12 cellular contexts compared by ENCODE assay signal in genomic region chr10:18713077-18713476, GRCh38. TPM values are rescaled to one million over a fixed set of nuclear protein-coding genes. Genes with fewer than 3 reads are reported as not detected.
A peak's percentile ranks its signal among the peaks of the same experiment; 100 is the strongest.
DNase-seq lines count a peak whose midpoint lies in the region; ATAC-seq and TF ChIP-seq lines count a peak whose summit lies in the region.
"Had no signal": no experiment of that assay in that cellular context is flagged by ENCODE, and none has a peak within 500 bp of the region (broad histone marks: within the 10 kb centered on the region; RNA-seq: fewer than 3 reads in every experiment).

No MANE protein-coding gene starts in this region.

- POLR2A ChIA-PET in AG04450 (lab: Yijun Ruan, JAX), result interaction anchor here (0.5 to 1.1 kb wide), 3 partner anchors 24 to 1081 kb away, joined by 4 to 7 read pairs (median 4); partner anchors contain the start of gene ARL5B
- POLR2A ChIA-PET in IMR-90 (lab: Charles Lee; ENCODE audit: unreplicated experiment), result no interaction called here
- POLR2A ChIA-PET in OCI-LY7 (lab: Charles Lee), result interaction anchor here (0.6 to 0.7 kb wide), 3 partner anchors 9 to 432 kb away, joined by 3 to 4 read pairs (median 3); no protein-coding TSS in a partner anchor

- 0 out of 2 replicates have a peak overlapping the region, but pooled peaks have one; percentile 40 for H3K4ac ChIP-seq in IMR-90 (ENCODE audit: low read depth, low read length)

- H3K56ac ChIP-seq in IMR-90 (ENCODE audit: extremely low read depth, insufficient read depth, low read length), result no peak overlapping the region

- no peaks in the 10 kb centered on the region for H4K20me1 ChIP-seq in IMR-90 (ENCODE audit: insufficient read depth, low read length)
- H4K20me1 ChIP-seq in OCI-LY7 (ENCODE audit: insufficient read depth, low read length), result no peaks in the 10 kb centered on the region

- TF ChIP-seq POLR2A in IMR-90 (IDR thresholded peaks at IDR 0.05; ENCODE audit: low read depth, low read length), result no peak

- H4K8ac ChIP-seq in IMR-90 (ENCODE audit: low read depth in 2 of 2, low read length in 2 of 2), result no peak overlapping the region

- H2AFZ ChIP-seq in IMR-90 (replicated peaks; ENCODE audit: low read length, poor library complexity), result no peak overlapping the region
- no peak overlapping the region for H2AFZ ChIP-seq in OCI-LY7 (ENCODE audit: low read length)

- H3K4me2 ChIP-seq in IMR-90 (ENCODE audit: low read depth, low read length) (no peak overlapping the region; the same call in 1 of the 2 replicates), OCI-LY7 (ENCODE audit: low read length) (no peak overlapping the region)

- H3K23ac ChIP-seq in IMR-90 (ENCODE audit: low read depth, low read length), result no peak overlapping the region

- ATAC-seq in IMR-90 (ENCODE audit: low read depth), result peak; percentile 87
- no peak for ATAC-seq in HG03378 (IDR thresholded peaks at IDR 0.05; ENCODE audit: unreplicated experiment)
- ATAC-seq: WTC11 had no signal

- H2BK120ac ChIP-seq in IMR-90 (ENCODE audit: low read depth, low read length), result no peak overlapping the region

- no peak overlapping the region for H2AK5ac ChIP-seq in IMR-90 (ENCODE audit: low read depth, low read length)

- no peak overlapping the region for H2BK5ac ChIP-seq in IMR-90 (ENCODE audit: low read depth, low read length, poor library complexity, severe bottlenecking)

- 7% methylated on average over 3 of the region's 6 CpGs; no CpG with 5 or more reads in 1 of the 2 experiments for WGBS in IMR-90 (ENCODE audit: extremely low coverage in 2 of 2, insufficient read length in 1 of 2), 2 experiments

- no peaks in the 10 kb centered on the region for H3K79me1 ChIP-seq in IMR-90 (ENCODE audit: low read depth in 1 of 2, low read length in 2 of 2)

- in situ Hi-C loops in IMR-90 (cut with MboI; ENCODE audit: low sequenced_read_pairs), result no loop called here

- no peak overlapping the region for H3K18ac ChIP-seq in IMR-90 (ENCODE audit: low read depth, low read length)

- H3K9me1 ChIP-seq in IMR-90 (ENCODE audit: insufficient read depth, low read length), result no peaks in the 10 kb centered on the region

- no peak overlapping the region for H4K91ac ChIP-seq in IMR-90 (ENCODE audit: insufficient read depth, low read depth, low read length)

- H3K79me2 ChIP-seq in OCI-LY7 (ENCODE audit: insufficient read depth, low read depth, low read length), result no peaks in the 10 kb centered on the region

- intact Hi-C loops in IMR-90 (cut with micrococcal nuclease) (loop anchor here (10.0 kb wide), 1 partner anchor 302 kb away; no protein-coding TSS in a partner anchor), OCI-LY7 (cut with micrococcal nuclease; ENCODE audit: unreplicated experiment) (no loop called here)

- H3K36me3 ChIP-seq in IMR-90 (ENCODE audit: control insufficient read depth, insufficient read depth, low read length) (no peaks in the 10 kb centered on the region), adipocyte (ENCODE audit: control insufficient read depth, insufficient read depth, low read length, severe bottlenecking) (no peaks in the 10 kb centered on the region), OCI-LY7 (ENCODE audit: insufficient read depth, low read length) (no peaks in the 10 kb centered on the region)

- CTCF ChIA-PET in AG04450 (lab: Charles Lee) (no interaction called here), IMR-90 (lab: Yijun Ruan, JAX) (no interaction called here), OCI-LY7 (lab: Charles Lee; ENCODE audit: unreplicated experiment) (no interaction called here)

- BruUV-seq in IMR-90 (replicated peaks; lab: Mats Ljungman, UMichigan) (no TSS peak), OCI-LY7 (replicated peaks; lab: Mats Ljungman, UMichigan) (no TSS peak)

- H3K14ac ChIP-seq in IMR-90 (replicated peaks; ENCODE audit: low read depth, low read length), result no peak overlapping the region

- H3K9me3 ChIP-seq in AG04450 (ENCODE audit: control insufficient read depth, insufficient read depth, low read length) (peaks cover 6% of the 10 kb centered on the region; the same call in 1 of the 2 replicates), IMR-90 (ENCODE audit: control insufficient read depth, insufficient read depth, low read length) (no peaks in the 10 kb centered on the region), adipocyte (ENCODE audit: control insufficient read depth, low read length) (no peaks in the 10 kb centered on the region), OCI-LY7 (ENCODE audit: low read length) (no peaks in the 10 kb centered on the region)

- H2BK15ac ChIP-seq in IMR-90 (ENCODE audit: low read depth, low read length), result no peak overlapping the region

- no peak overlapping the region for H2BK20ac ChIP-seq in IMR-90 (ENCODE audit: low read depth, low read length)

- H3K4me1 ChIP-seq in IMR-90 (ENCODE audit: control insufficient read depth, insufficient read depth, low read length), result 0 out of 2 replicates have a peak, but pooled peaks cover 1% of the 10 kb centered on the region
- peaks cover 15% of the 10 kb centered on the region for H3K4me1 ChIP-seq in adipocyte (ENCODE audit: control insufficient read depth, insufficient read depth, low read length)
- H3K4me1 ChIP-seq in OCI-LY7 (ENCODE audit: insufficient read depth, low read length, poor library complexity, severe bottlenecking), result no peaks in the 10 kb centered on the region

- H3K9me2 ChIP-seq in OCI-LY7 (ENCODE audit: insufficient read depth, low read length), result no peaks in the 10 kb centered on the region

- H2AK9ac ChIP-seq in IMR-90 (replicated peaks; ENCODE audit: low read depth, low read length, poor library complexity), result no peak overlapping the region

- no peak overlapping the region for H3K27ac ChIP-seq in AG04450 (ENCODE audit: low read depth, low read length)
- H3K27ac ChIP-seq in IMR-90 (ENCODE audit: insufficient read depth, low read length), result no peak overlapping the region
- no peak overlapping the region for H3K27ac ChIP-seq in OCI-LY7 (ENCODE audit: low read depth, low read length, poor library complexity, severe bottlenecking)

- H4K5ac ChIP-seq in IMR-90 (ENCODE audit: low read depth, low read length), result no peak overlapping the region

- H3K27me3 ChIP-seq in AG04450 (ENCODE audit: control insufficient read depth, insufficient read depth, low read length), result no peaks in the 10 kb centered on the region
- H3K27me3 ChIP-seq in IMR-90 (ENCODE audit: control insufficient read depth, insufficient read depth, low read length), result no peaks in the 10 kb centered on the region; the same call in 1 of the 2 replicates
- H3K27me3 ChIP-seq in adipocyte (replicated peaks; ENCODE audit: control insufficient read depth, insufficient read depth, low read length), result no peaks in the 10 kb centered on the region

- TF ChIP-seq CTCF in AG04450 (IDR thresholded peaks at IDR 0.05; ENCODE audit: low read depth, low read length), result no peak
- no peak for TF ChIP-seq CTCF in IMR-90 (conservative IDR thresholded peaks at IDR 0.05; ENCODE audit: low read depth, low read length)
- TF ChIP-seq CTCF in OCI-LY7 (conservative IDR thresholded peaks at IDR 0.05; ENCODE audit: low read length), result no peak

- DNase-seq in AG04450 (ENCODE audit: low read depth, low spot score) (peak; percentile 60), IMR-90 (peak; percentile 92), adipocyte (ENCODE audit: low read depth) (peak; percentile 85), iris pigment epithelial cell (ENCODE audit: low read depth) (peak; percentile 95), NCI-H2227 (lab: John Stamatoyannopoulos, UW; ENCODE audit: unreplicated experiment) (no peak), OCI-LY7 (ENCODE audit: low spot score) (no peak), NCI-H2081 treated with DMSO at 0.1 percent for 48 hours (lab: John Stamatoyannopoulos, UW) (no peak)
- DNase-seq: activated naive CD4-positive, alpha-beta T cell; C1 segment of cervical spinal cord; NCI-H510A treated with DMSO at 0.1 percent for 48 hours had no signal

- dilution Hi-C loops in IMR-90 (cut with HindIII; ENCODE audit: low sequenced_read_pairs, unreplicated experiment), result no loop called here

- H3K4me3 ChIP-seq in AG04450 (ENCODE audit: low read depth, low read length), result no peak overlapping the region
- no peak overlapping the region for H3K4me3 ChIP-seq in IMR-90 (ENCODE audit: insufficient read depth, low read depth, low read length)
- no peak overlapping the region for H3K4me3 ChIP-seq in adipocyte (ENCODE audit: low read length)
- no peak overlapping the region for H3K4me3 ChIP-seq in OCI-LY7 (ENCODE audit: low read depth, low read length, poor library complexity, severe bottlenecking)

- no peak for TF ChIP-seq RAD21 in IMR-90 (IDR thresholded peaks at IDR 0.05; ENCODE audit: low read length)

- H3K9ac ChIP-seq in IMR-90 (ENCODE audit: low read depth, low read length) (no peak overlapping the region), adipocyte (ENCODE audit: low read length) (no peak overlapping the region)

TF ChIP-seq in IMR-90, 13 proteins besides CTCF, POLR2A, EP300 and RAD21:
- 0 out of 2 replicates have a peak, but pooled peaks have one; percentile 25 for TF ChIP-seq RFX5 (IDR thresholded peaks at IDR 0.05; ENCODE audit: low read depth, low read length)
- peak; percentile 50; the same call in 1 of the 2 replicates for TF ChIP-seq BHLHE40 (IDR thresholded peaks at IDR 0.05; ENCODE audit: low read depth, low read length)
- peak; percentile 79 for TF ChIP-seq CEBPB (IDR thresholded peaks at IDR 0.05; ENCODE audit: low read depth, low read length)
- no peak for TF ChIP-seq NFE2L2 (IDR thresholded peaks at IDR 0.05; ENCODE audit: low read depth, low read length)
- TF ChIP-seq MAFK (IDR thresholded peaks at IDR 0.05; ENCODE audit: low read depth, low read length), result peak; percentile 50; the same call in 1 of the 2 replicates
- peak; percentile 96 for TF ChIP-seq FOS (IDR thresholded peaks at IDR 0.05; ENCODE audit: low read depth, low read length)
- no peak for TF ChIP-seq ELK1 (IDR thresholded peaks at IDR 0.05; ENCODE audit: borderline replicate concordance, low read depth, low read length)

RNA-seq across cellular contexts. Expression of gene ARL5B, which starts 53.8 kb away (rescaled TPM):
- polyA plus RNA-seq in AG04450 (2011; rRNA removed), result 15.1 and 24.2 TPM in 2 replicates
- 10.9 and 25.4 TPM in 2 replicates for polyA minus RNA-seq in AG04450 (2011; rRNA and poly(A)+ RNA removed)
- 12.0 and 32.8 TPM in 2 replicates for total RNA-seq in IMR-90 (2012; rRNA removed)
- 4.8 and 5.9 TPM in 2 replicates for polyA plus RNA-seq in IMR-90 (2012; rRNA removed)
- polyA plus RNA-seq in IMR-90 (2012; cell fraction: cytosol; rRNA removed), result 0.69 and 0.88 TPM in 2 replicates
- 3.1 and 41.9 TPM in 2 replicates for polyA plus RNA-seq in IMR-90 (2012; cell fraction: nucleus; rRNA removed; ENCODE audit: low replicate concordance)
- 9.9 and 11.5 TPM in 2 replicates for total RNA-seq in OCI-LY7 (2014; rRNA removed; shearing (Covaris generic))
- total RNA-seq in OCI-LY7 (2022), result 17.5 and 20.0 TPM in 2 replicates

Comparison
In these comparisons a context has a peak if more than half of its experiments do, and no peak if none do; other contexts are left out.
1. DNase-seq: peak in AG04450 (single experiment), IMR-90 (single experiment), adipocyte (single experiment) and iris pigment epithelial cell (single experiment); none in NCI-H2227 (single experiment), OCI-LY7 (single experiment) and NCI-H2081 treated with DMSO at 0.1 percent for 48 hours (single experiment).